ENCODE assay signal across 1 cellular context in the genomic region with DNA sequence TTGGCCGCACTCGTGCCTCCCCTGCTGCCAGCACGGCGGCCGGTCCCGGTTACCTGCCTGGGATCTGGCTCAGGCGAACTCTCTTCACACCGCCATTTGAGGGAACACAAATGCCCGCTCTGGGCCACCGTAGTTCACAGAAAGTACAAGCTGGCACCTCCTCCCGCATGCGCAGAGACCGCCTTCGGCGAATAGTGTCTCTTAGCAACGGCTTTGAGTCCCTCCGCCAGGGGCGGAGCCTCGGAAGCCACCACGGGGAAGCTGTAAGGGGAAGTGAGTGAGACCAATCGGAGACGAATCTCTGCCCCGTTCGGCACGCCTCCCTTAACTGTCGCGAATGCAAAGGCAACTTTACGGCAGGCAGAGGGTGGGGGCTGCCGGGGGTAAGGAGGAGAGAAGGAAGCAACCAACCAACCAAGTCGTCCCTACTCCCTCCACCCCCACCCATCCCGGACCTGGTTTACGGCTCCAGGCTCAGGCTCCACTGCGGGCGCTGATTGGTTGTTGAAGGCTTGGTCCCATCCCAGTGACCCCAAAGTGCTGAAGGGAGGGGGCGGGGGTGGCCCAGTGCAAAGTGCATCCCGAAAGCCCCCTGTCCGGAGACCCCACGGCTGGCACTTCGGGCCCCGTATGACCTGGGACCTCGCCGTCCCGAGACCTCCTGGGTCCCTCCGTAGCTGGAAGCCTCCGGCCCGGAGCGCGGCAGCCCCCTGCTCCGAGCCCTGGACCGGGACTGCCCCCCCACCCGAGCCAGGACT.
TF ChIP-seq lines count a peak whose summit lies in the region.

A gene with protein sequence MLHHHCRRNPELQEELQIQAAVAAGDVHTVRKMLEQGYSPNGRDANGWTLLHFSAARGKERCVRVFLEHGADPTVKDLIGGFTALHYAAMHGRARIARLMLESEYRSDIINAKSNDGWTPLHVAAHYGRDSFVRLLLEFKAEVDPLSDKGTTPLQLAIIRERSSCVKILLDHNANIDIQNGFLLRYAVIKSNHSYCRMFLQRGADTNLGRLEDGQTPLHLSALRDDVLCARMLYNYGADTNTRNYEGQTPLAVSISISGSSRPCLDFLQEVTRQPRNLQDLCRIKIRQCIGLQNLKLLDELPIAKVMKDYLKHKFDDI (plus strand): TSS at position 526 of the 758 bp plus-strand sequence. CDS start 9,628 bp downstream, outside the sequence.
A gene with protein sequence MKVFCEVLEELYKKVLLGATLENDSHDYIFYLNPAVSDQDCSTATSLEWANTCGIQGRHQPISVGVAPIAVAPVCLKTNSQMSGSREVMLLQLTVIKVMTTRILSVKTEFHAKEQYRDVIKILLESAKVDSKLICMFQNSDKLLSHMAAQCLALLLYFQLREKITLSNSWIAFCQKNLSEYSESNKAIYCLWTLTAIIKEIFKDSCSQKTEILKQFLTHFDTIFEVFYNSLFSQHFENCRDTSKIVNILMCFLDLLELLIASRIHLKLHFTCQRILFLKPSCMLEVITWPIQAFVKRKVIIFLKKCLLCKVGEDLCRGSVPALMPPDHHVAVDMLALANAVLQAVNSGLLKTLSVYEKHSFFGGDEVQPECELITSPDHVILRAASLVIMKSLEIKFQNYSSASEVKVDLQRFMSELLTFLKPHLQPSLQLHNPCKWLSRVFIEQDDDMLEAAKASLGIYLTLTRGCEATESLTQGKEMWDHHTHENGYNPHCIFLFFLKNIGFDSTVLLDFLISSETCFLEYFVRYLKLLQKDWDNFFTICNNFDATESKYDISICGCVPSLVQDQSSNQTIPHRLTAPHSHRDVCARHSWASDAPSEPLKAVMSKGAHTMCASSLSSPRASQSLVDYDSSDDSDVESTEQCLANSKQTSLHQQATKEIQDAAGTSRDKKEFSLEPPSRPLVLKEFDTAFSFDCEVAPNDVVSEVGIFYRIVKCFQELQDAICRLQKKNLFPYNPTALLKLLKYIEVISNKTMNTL (minus strand): TSS at position 121 of the 758 bp plus-strand sequence. CDS start 21,342 bp downstream, outside the sequence.

TF ChIP-seq in HepG2, 621 proteins besides CTCF, POLR2A, EP300 and RAD21 (continued from another document):
- peak; percentile 39; the same call in 1 of the 2 replicates for TF ChIP-seq U2AF2 (IDR thresholded peaks at IDR 0.05; ENCODE audit: low read depth, low read length)
- TF ChIP-seq POLR2AphosphoS2 (IDR thresholded peaks at IDR 0.05; ENCODE audit: low read depth, low read length): no peak
- TF ChIP-seq HOXA3 (CRISPR knock-in tag; IDR thresholded peaks at IDR 0.05): no peak; the same call in none of the 2 replicates
- TF ChIP-seq, protein P1, sequence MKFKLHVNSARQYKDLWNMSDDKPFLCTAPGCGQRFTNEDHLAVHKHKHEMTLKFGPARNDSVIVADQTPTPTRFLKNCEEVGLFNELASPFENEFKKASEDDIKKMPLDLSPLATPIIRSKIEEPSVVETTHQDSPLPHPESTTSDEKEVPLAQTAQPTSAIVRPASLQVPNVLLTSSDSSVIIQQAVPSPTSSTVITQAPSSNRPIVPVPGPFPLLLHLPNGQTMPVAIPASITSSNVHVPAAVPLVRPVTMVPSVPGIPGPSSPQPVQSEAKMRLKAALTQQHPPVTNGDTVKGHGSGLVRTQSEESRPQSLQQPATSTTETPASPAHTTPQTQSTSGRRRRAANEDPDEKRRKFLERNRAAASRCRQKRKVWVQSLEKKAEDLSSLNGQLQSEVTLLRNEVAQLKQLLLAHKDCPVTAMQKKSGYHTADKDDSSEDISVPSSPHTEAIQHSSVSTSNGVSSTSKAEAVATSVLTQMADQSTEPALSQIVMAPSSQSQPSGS (CRISPR knock-in tag; IDR thresholded peaks at IDR 0.05): 0 out of 2 replicates have a peak, but pooled peaks have one; percentile 18
- no peak for TF ChIP-seq DNMT1 (CRISPR knock-in tag; IDR thresholded peaks at IDR 0.05)
- TF ChIP-seq, protein P2, sequence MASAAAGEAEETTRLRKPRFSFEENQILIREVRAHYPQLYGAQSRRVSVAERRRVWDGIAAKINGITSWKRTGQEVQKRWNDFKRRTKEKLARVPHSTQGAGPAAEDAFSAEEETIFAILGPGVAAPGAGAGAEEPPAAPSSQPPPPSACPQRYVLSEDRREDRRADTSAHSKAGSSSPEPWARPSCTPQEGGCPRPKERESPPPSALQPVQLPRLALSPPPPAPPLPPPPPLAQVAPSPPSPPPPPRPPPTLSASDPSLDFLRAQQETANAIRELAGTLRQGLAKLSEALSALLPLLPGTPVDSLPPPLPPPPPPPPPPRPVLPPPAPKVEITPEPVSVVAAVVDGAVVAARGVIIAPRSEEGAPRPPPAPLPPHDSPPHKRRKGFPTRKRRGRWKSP (CRISPR knock-in tag; IDR thresholded peaks at IDR 0.05): peak; percentile 67; the same call in 1 of the 2 replicates
- peak; percentile 17; the same call in 1 of the 2 replicates for TF ChIP-seq ISL2 (CRISPR knock-in tag; IDR thresholded peaks at IDR 0.05)
